17 cellular contexts compared by ENCODE assay signal in genomic region chr3:45976191-45977091, GRCh38. TPM values are rescaled to one million over a fixed set of nuclear protein-coding genes. Genes with fewer than 3 reads are reported as not detected.
DNase-seq lines count a peak whose midpoint lies in the region; ATAC-seq, FAIRE-seq and TF ChIP-seq lines count a peak whose summit lies in the region.
"Had no signal": no experiment of that assay in that cellular context is flagged by ENCODE, and none has a peak within 500 bp of the region (broad histone marks: within the 10 kb centered on the region; RNA-seq: fewer than 3 reads in every experiment).

No MANE protein-coding gene starts in this region.

- peaks cover 91% of the 10 kb centered on the region for H3K4me1 Mint-ChIP-seq in activated CD4-positive, alpha-beta memory T cell treated with anti-CD3 and anti-CD28 coated beads for 36 hours (ENCODE audit: low read depth)

- DNase-seq in activated effector memory CD4-positive, alpha-beta T cell treated with anti-CD3 and anti-CD28 coated beads, Interleukin-2, amount 50 U/mL, for 16 hours = peak; percentile 73
- DNase-seq in activated effector memory CD4-positive, alpha-beta T cell treated with Interleukin-2 at 50 U/mL for 16 hours = no peak
- DNase-seq in activated CD4-positive, alpha-beta memory T cell treated with anti-CD3 and anti-CD28 coated beads for 36 hours = peak; percentile 57
- no peak for DNase-seq in esophagus squamous epithelium (lab: John Stamatoyannopoulos, UW)
- DNase-seq in thoracic aorta (ENCODE audit: low spot score) = no peak
- DNase-seq in erythroblast (lab: John Stamatoyannopoulos, UW) = no peak
- DNase-seq in H54 (ENCODE audit: insufficient read length, low spot score) = no peak
- DNase-seq: activated B cell treated with CpG ODN at 0.5 μM for 24 hours, aorta, foreskin fibroblast, KG1, NCI-H2029 had no signal

- H3K27ac Mint-ChIP-seq in activated CD4-positive, alpha-beta memory T cell treated with anti-CD3 and anti-CD28 coated beads for 36 hours = peak overlapping the region; percentile 83
- H3K27ac Mint-ChIP-seq: activated B cell treated with CpG ODN at 0.5 μM for 24 hours had no signal

- H3K27me3 Mint-ChIP-seq in activated CD4-positive, alpha-beta memory T cell treated with anti-CD3 and anti-CD28 coated beads for 36 hours = no peaks in the 10 kb centered on the region
- H3K27me3 Mint-ChIP-seq: activated B cell treated with CpG ODN at 0.5 μM for 24 hours had no signal

- no peaks in the 10 kb centered on the region for H3K9me3 Mint-ChIP-seq in activated CD4-positive, alpha-beta memory T cell treated with anti-CD3 and anti-CD28 coated beads for 36 hours
- H3K9me3 Mint-ChIP-seq: activated B cell treated with CpG ODN at 0.5 μM for 24 hours had no signal

- H3K4me1 ChIP-seq in esophagus squamous epithelium = peaks cover 0 to 54% (median 17%) of the 10 kb centered on the region in 3 donors
- H3K4me1 ChIP-seq in thoracic aorta (ENCODE audit: control insufficient read depth in 1 of 2, low read depth in 2 of 2) = peaks cover 13 to 32% of the 10 kb centered on the region in 2 donors
- H3K4me1 ChIP-seq: tibial nerve had no signal

- peak overlapping the region in 3 of 4 donors; percentile 31 to 57 (median 55) for H3K27ac ChIP-seq in esophagus squamous epithelium
- peak overlapping the region; percentile 12 to 38 for H3K27ac ChIP-seq in thoracic aorta
- H3K27ac ChIP-seq: A549, SJSA1, tibial nerve had no signal

- H3K9me3 ChIP-seq in esophagus squamous epithelium (no peaks in the 10 kb centered on the region), thoracic aorta (no peaks in the 10 kb centered on the region)
- H3K9me3 ChIP-seq: A549, SJSA1, tibial nerve had no signal

- ATAC-seq in thoracic aorta (ENCODE audit: insufficient number of reproducible peaks, low FRiP score, low read depth) (no peak), GM19463 (IDR thresholded peaks at IDR 0.05; ENCODE audit: unreplicated experiment) (no peak)
- ATAC-seq: A549 had no signal

- H3K36me3 Mint-ChIP-seq in activated CD4-positive, alpha-beta memory T cell treated with anti-CD3 and anti-CD28 coated beads for 36 hours = peaks cover 70% of the 10 kb centered on the region

- CTCF ChIA-PET in activated CD4-positive, alpha-beta memory T cell treated with anti-CD3 and anti-CD28 coated beads for 36 hours (lab: Charles Lee) = interaction anchor here (1.2 to 6.1 kb wide), 6 partner anchors 9 to 101 kb away, joined by 3 to 29 read pairs (median 4); no protein-coding TSS in a partner anchor

- no peak for TF ChIP-seq CTCF in esophagus squamous epithelium (IDR thresholded peaks at IDR 0.05)
- no peak for TF ChIP-seq CTCF in thoracic aorta (IDR thresholded peaks at IDR 0.05)

- intact Hi-C loops in activated CD4-positive, alpha-beta memory T cell treated with anti-CD3 and anti-CD28 coated beads for 36 hours (cut with micrococcal nuclease) = loop anchor here (1.0 kb wide), 2 partner anchors 12 to 18 kb away; no protein-coding TSS in a partner anchor
- intact Hi-C loops in esophagus squamous epithelium (cut with DNase I) = no loop called here

- no peak for FAIRE-seq in H54 (lab: Jason Lieb, UNC)
- FAIRE-seq: A549 had no signal

- POLR2A ChIA-PET in activated CD4-positive, alpha-beta memory T cell treated with anti-CD3 and anti-CD28 coated beads for 36 hours (lab: Charles Lee) = interaction anchor here (0.9 to 2.9 kb wide), 5 partner anchors 9 to 26 kb away, joined by 5 to 20 read pairs (median 9); partner anchors contain the start of gene FYCO1

- TF ChIP-seq POLR2A in esophagus squamous epithelium (IDR thresholded peaks at IDR 0.05) (no peak), erythroblast (IDR thresholded peaks at IDR 0.05; ENCODE audit: low read length) (no peak), H54 (IDR thresholded peaks at IDR 0.05; ENCODE audit: low read depth, low read length) (no peak)

- WGBS in esophagus squamous epithelium, 2 donors = 73 to 86% methylated on average over 6 of the region's 6 CpGs

- H3K27me3 ChIP-seq in esophagus squamous epithelium (no peaks in the 10 kb centered on the region), thoracic aorta (replicated peaks; ENCODE audit: insufficient read depth) (no peaks in the 10 kb centered on the region)
- H3K27me3 ChIP-seq: SJSA1, tibial nerve had no signal

- H3K4me3 ChIP-seq in esophagus squamous epithelium = no peak overlapping the region
- H3K4me3 ChIP-seq in thoracic aorta = no peak overlapping the region
- H3K4me3 ChIP-seq: A549, SJSA1, tibial nerve had no signal

- no peak overlapping the region for H3K4me3 Mint-ChIP-seq in activated CD4-positive, alpha-beta memory T cell treated with anti-CD3 and anti-CD28 coated beads for 36 hours
- H3K4me3 Mint-ChIP-seq: activated B cell treated with CpG ODN at 0.5 μM for 24 hours had no signal

- peaks cover 5 to 98% (median 16%) of the 10 kb centered on the region in 3 donors for H3K36me3 ChIP-seq in esophagus squamous epithelium
- H3K36me3 ChIP-seq in thoracic aorta = peaks cover 54% of the 10 kb centered on the region

RNA-seq across cellular contexts. Expression of gene FYCO1, which starts 19.2 kb away (rescaled TPM):
- 10 to 100 TPM; 13.7 to 14.0 TPM for total RNA-seq in activated CD4-positive, alpha-beta memory T cell treated with anti-CD3 and anti-CD28 coated beads for 36 hours
- total RNA-seq in esophagus squamous epithelium = 10 to 100 TPM; 17.8 to 33.3 (median 25.0) TPM
- 10 to 100 TPM; 70.4 to 86.1 TPM for total RNA-seq in thoracic aorta

RNA-seq across cellular contexts. Expression of gene CXCR6, which starts 33.2 kb away (rescaled TPM):
- 1 to 10 TPM; 4.0 TPM for total RNA-seq in activated CD4-positive, alpha-beta memory T cell treated with anti-CD3 and anti-CD28 coated beads for 36 hours
- 10 to 100 TPM in 1 of 4 donors, 1 to 10 TPM in 3; 1.7 to 12.0 (median 4.4) TPM for total RNA-seq in esophagus squamous epithelium
- total RNA-seq in thoracic aorta = 1 to 10 TPM; 2.2 to 4.9 TPM
- total RNA-seq: activated B cell treated with CpG ODN at 0.5 μM for 24 hours, dermis microvascular lymphatic vessel endothelial cell, SJSA1 had no signal

RNA-seq across cellular contexts. Expression of gene XCR1, which starts 50.8 kb away (rescaled TPM):
- total RNA-seq in activated CD4-positive, alpha-beta memory T cell treated with anti-CD3 and anti-CD28 coated beads for 36 hours = under 1 TPM in 1 of 2 experiments, not detected in 1; 0.05 TPM
- total RNA-seq in esophagus squamous epithelium = under 1 TPM in 3 of 4 donors, not detected in 1; 0.08 to 0.19 (median 0.12) TPM
- total RNA-seq in thoracic aorta = not detected
- total RNA-seq: activated B cell treated with CpG ODN at 0.5 μM for 24 hours, dermis microvascular lymphatic vessel endothelial cell, SJSA1, tibial nerve had no signal

Comparison
In these comparisons a context has a peak if more than half of its experiments do, and no peak if none do; other contexts are left out.
1. DNase-seq: peak in activated effector memory CD4-positive, alpha-beta T cell treated with anti-CD3 and anti-CD28 coated beads, Interleukin-2, amount 50 U/mL, for 16 hours (single experiment) and activated CD4-positive, alpha-beta memory T cell treated with anti-CD3 and anti-CD28 coated beads for 36 hours (single experiment); none in activated effector memory CD4-positive, alpha-beta T cell treated with Interleukin-2 at 50 U/mL for 16 hours (single experiment), esophagus squamous epithelium (single experiment), thoracic aorta (single experiment), erythroblast (0 of 2) and H54 (single experiment).